In the genomic region with DNA sequence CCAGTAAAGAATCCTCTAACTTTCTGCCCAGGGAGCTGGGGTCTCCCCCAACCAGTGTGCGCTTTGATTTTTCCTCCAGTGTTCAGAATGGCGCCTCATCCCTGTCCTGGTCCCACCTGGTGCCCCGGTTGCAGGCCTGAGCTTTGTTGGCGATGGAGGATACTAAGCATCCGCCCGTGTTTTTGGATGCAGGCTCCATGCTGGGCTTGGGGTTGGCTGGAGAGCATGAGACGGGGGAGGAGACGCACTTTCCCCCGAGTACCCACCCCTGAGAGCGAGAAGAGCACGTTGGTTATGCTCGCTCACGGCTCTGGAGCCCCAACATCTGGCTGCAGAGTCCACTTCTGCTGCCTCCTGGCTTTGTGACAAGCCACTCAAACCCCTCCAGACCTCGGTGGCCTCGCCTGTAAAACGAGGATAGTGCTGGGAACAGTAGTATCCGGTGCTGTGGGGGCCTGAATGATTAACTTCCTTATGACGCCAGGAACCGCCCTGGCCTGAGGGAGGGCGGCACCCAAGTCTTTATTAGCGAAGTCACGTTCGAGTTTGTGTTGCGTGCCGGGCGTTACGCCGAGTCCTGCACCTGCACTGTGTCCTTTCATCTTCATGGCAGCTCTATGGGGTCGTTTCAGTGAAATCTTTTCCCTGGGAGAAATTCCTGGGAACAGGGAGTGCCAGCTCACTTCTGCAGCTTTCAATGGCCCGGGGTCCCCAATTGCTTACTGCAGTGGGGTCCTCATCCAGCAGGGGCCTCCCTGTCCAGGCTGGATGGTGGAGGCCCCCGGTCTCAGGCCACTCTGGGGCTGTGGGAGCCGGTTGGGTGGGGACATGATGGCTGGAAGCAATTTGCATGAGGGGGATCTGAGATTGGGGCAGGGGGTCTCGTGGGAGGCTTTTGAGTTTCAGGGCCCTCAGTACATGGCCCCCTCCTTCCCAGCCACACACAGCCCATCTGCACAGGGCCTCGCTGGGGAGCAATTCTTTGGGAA, we compare ENCODE assay signal across 10 cellular contexts. TPM values are rescaled to one million over a fixed set of nuclear protein-coding genes. Genes with fewer than 3 reads are reported as not detected.
DNase-seq lines count a peak whose midpoint lies in the region; ATAC-seq and TF ChIP-seq lines count a peak whose summit lies in the region.
"Had no signal": no experiment of that assay in that cellular context is flagged by ENCODE, and none has a peak within 500 bp of the region (broad histone marks: within the 10 kb centered on the region; RNA-seq: fewer than 3 reads in every experiment).

No MANE protein-coding gene starts in this region.

- no peaks in the 10 kb centered on the region for H3K36me3 ChIP-seq in cardiac muscle cell
- no peaks in the 10 kb centered on the region for H3K36me3 ChIP-seq in suprapubic skin

- TF ChIP-seq EP300 in suprapubic skin (IDR thresholded peaks at IDR 0.05): no peak

- H3K27me3 ChIP-seq in cardiac muscle cell (no peaks in the 10 kb centered on the region), suprapubic skin (no peaks in the 10 kb centered on the region)

- DNase-seq in EH (ENCODE audit: low read depth) (peak; percentile 73), RPMI8226 (peak; percentile 36), cardiac muscle cell (ENCODE audit: low read depth in 1 of 2, low spot score in 1 of 2) (peak in 1 of 2 donors; percentile 58), posterior vena cava (ENCODE audit: low spot score) (peak; percentile 89), suprapubic skin (ENCODE audit: low spot score in 2 of 2) (no peak)
- DNase-seq in activated naive CD4-positive, alpha-beta T cell treated with Interleukin-2 at 50 U/mL for 16 hours: no peak
- DNase-seq in activated effector memory CD4-positive, alpha-beta T cell treated with anti-CD3 and anti-CD28 coated beads, Interleukin-2, amount 50 U/mL, for 16 hours: no peak
- DNase-seq: DMS 273 treated with DMSO at 0.1 percent for 48 hours had no signal

- peak overlapping the region; percentile 39 for H3K27ac ChIP-seq in cardiac muscle cell
- no peak overlapping the region for H3K27ac ChIP-seq in suprapubic skin

- no peak for ATAC-seq in HG03571 (IDR thresholded peaks at IDR 0.05; ENCODE audit: unreplicated experiment)

- H3K4me3 ChIP-seq in cardiac muscle cell: no peak overlapping the region
- H3K4me3 ChIP-seq in suprapubic skin: no peak overlapping the region

- no peaks in the 10 kb centered on the region for H3K9me3 ChIP-seq in cardiac muscle cell (ENCODE audit: low read depth)
- no peaks in the 10 kb centered on the region for H3K9me3 ChIP-seq in suprapubic skin

- intact Hi-C loops in posterior vena cava (cut with DNase I): loop anchor here in 1 of 2 donors (5.0 kb wide), 1 partner anchor 42 kb away; no protein-coding TSS in a partner anchor

- TF ChIP-seq POLR2A in suprapubic skin (IDR thresholded peaks at IDR 0.05): no peak

- WGBS in suprapubic skin: 29% methylated on average over 27 of the region's 34 CpGs

- TF ChIP-seq CTCF in cardiac muscle cell (IDR thresholded peaks at IDR 0.05; ENCODE audit: low read depth, low read length) (no peak), suprapubic skin (IDR thresholded peaks at IDR 0.05) (no peak)

- peaks cover 11% of the 10 kb centered on the region for H3K4me1 ChIP-seq in cardiac muscle cell (ENCODE audit: low read depth)
- H3K4me1 ChIP-seq in suprapubic skin: peaks cover 10% of the 10 kb centered on the region

RNA-seq across cellular contexts. Expression of gene MRGPRD, which starts 25.5 kb away (rescaled TPM):
- total RNA-seq in cardiac muscle cell (not detected in 2 replicates), posterior vena cava (not detected), suprapubic skin (not detected)
- not detected in 2 replicates for polyA plus RNA-seq in cardiac muscle cell
- total RNA-seq: mononuclear cell had no signal

RNA-seq across cellular contexts. Expression of gene IGHMBP2, which starts 51.6 kb away (rescaled TPM):
- total RNA-seq in cardiac muscle cell (17.3 and 21.7 TPM in 2 replicates), posterior vena cava (10 to 100 TPM; 18.3 to 18.4 TPM), suprapubic skin (10 to 100 TPM; 22.9 to 55.0 (median 30.3) TPM)
- 20.9 and 22.1 TPM in 2 replicates for polyA plus RNA-seq in cardiac muscle cell

RNA-seq across cellular contexts. Expression of gene MRPL21, which starts 51.6 kb away (rescaled TPM):
- 75.9 and 97.5 TPM in 2 replicates for total RNA-seq in cardiac muscle cell
- polyA plus RNA-seq in cardiac muscle cell: 194 and 220 TPM in 2 replicates
- total RNA-seq in posterior vena cava: 10 to 100 TPM; 44.9 to 47.5 TPM
- total RNA-seq in suprapubic skin: 10 to 100 TPM; 28.6 to 43.8 (median 35.0) TPM

RNA-seq across cellular contexts. Expression of gene MRGPRF, which starts 57.8 kb away (rescaled TPM):
- 11.2 and 13.8 TPM in 2 replicates for total RNA-seq in cardiac muscle cell
- 9.3 and 9.7 TPM in 2 replicates for polyA plus RNA-seq in cardiac muscle cell
- 100 to 1,000 TPM; 117 to 138 TPM for total RNA-seq in posterior vena cava
- 1 to 10 TPM; 2.0 to 9.8 (median 4.8) TPM for total RNA-seq in suprapubic skin

Comparison
In these comparisons a context has a peak if more than half of its experiments do, and no peak if none do; other contexts are left out.
1. DNase-seq: peak in EH (single experiment), RPMI8226 (single experiment) and posterior vena cava (single experiment); none in suprapubic skin (0 of 2), activated naive CD4-positive, alpha-beta T cell treated with Interleukin-2 at 50 U/mL for 16 hours (single experiment) and activated effector memory CD4-positive, alpha-beta T cell treated with anti-CD3 and anti-CD28 coated beads, Interleukin-2, amount 50 U/mL, for 16 hours (single experiment).